In genomic region chr4:5451243-5451642, GRCh38 we compare ENCODE assay signal across 25 cellular contexts.
"Had no signal": no experiment of that assay in that cellular context is flagged by ENCODE, and none has a peak within 500 bp of the region (broad histone marks: within the 10 kb centered on the region; RNA-seq: fewer than 3 reads in every experiment).

No MANE protein-coding gene starts in this region.

- H3K27me3 ChIP-seq: hepatocyte, left lung, right lobe of liver, stomach, testis, thyroid gland, transverse colon, upper lobe of right lung had no signal

- H3K9me3 Mint-ChIP-seq: nephron; neural crest cell; stimulated activated naive B cell treated with anti-CD40 and anti-IgM and Interleukin-4, amounts not matched to agents 10 μg/mL and 1 μg/mL and 100 μg/mL, for 72 hours had no signal

- H2AFZ ChIP-seq: hepatocyte, parathyroid adenoma had no signal

- H3K36me3 ChIP-seq: left lung, lower lobe of right lung, right lobe of liver, stomach, thyroid gland, transverse colon, upper lobe of right lung had no signal

- H3K4me1 ChIP-seq: left lung, lower lobe of right lung, parathyroid adenoma, psoas muscle, right lobe of liver, stomach, testis, thyroid gland, transverse colon, upper lobe of right lung had no signal

- H3K27ac Mint-ChIP-seq: naive thymus-derived CD8-positive, alpha-beta T cell; nephron; stimulated activated naive B cell treated with anti-CD40 and anti-IgM and Interleukin-4, amounts not matched to agents 10 μg/mL and 1 μg/mL and 100 μg/mL, for 72 hours had no signal

- DNase-seq: kidney; left colon; left lung; lower lobe of right lung; mammary epithelial cell; mesenchymal stem cell; naive thymus-derived CD8-positive, alpha-beta T cell; nucleus accumbens; psoas muscle; stimulated activated CD4-positive, alpha-beta T cell treated with anti-CD3 and anti-CD28 coated beads, Interleukin-1b, Interleukin-23, amount 100 ng/mL, for 48 hours; stimulated activated CD4-positive, alpha-beta T cell treated with anti-CD3 and anti-CD28 coated beads, Interleukin-4, amount 100 ng/mL, for 1 hour; stimulated activated naive B cell treated with anti-CD40 and anti-IgM and Interleukin-4, amounts not matched to agents 10 μg/mL and 1 μg/mL and 100 μg/mL, for 72 hours; stimulated activated naive CD8-positive, alpha-beta T cell treated with anti-CD3 and anti-CD28 coated beads, Interleukin-15, Interleukin-2, amounts not matched to agents 100 U/mL and 50 U/mL, for 24 hours; stomach; testis; thyroid gland; transverse colon had no signal

- H3K79me2 ChIP-seq: hepatocyte, parathyroid adenoma had no signal

- H3K36me3 Mint-ChIP-seq: naive thymus-derived CD8-positive, alpha-beta T cell; stimulated activated naive B cell treated with anti-CD40 and anti-IgM and Interleukin-4, amounts not matched to agents 10 μg/mL and 1 μg/mL and 100 μg/mL, for 72 hours had no signal

- H3K4me3 Mint-ChIP-seq: naive thymus-derived CD8-positive, alpha-beta T cell; nephron; neural crest cell; stimulated activated naive B cell treated with anti-CD40 and anti-IgM and Interleukin-4, amounts not matched to agents 10 μg/mL and 1 μg/mL and 100 μg/mL, for 72 hours had no signal

- H3K27me3 Mint-ChIP-seq: stimulated activated naive B cell treated with anti-CD40 and anti-IgM and Interleukin-4, amounts not matched to agents 10 μg/mL and 1 μg/mL and 100 μg/mL, for 72 hours had no signal

- H3K9me3 ChIP-seq: left lung, lower lobe of right lung, psoas muscle, right lobe of liver, stomach, testis, thyroid gland, transverse colon, upper lobe of right lung had no signal

- H3K4me2 ChIP-seq: hepatocyte, smooth muscle cell had no signal

- FAIRE-seq: kidney, urothelium cell line had no signal

- H3K27ac ChIP-seq: hepatocyte, left lung, lower lobe of right lung, parathyroid adenoma, psoas muscle, right lobe of liver, stomach, testis, thyroid gland, transverse colon, upper lobe of right lung had no signal

- H3K4me1 Mint-ChIP-seq: naive thymus-derived CD8-positive, alpha-beta T cell; stimulated activated naive B cell treated with anti-CD40 and anti-IgM and Interleukin-4, amounts not matched to agents 10 μg/mL and 1 μg/mL and 100 μg/mL, for 72 hours had no signal

- ATAC-seq: left colon; left lung; lower lobe of right lung; naive thymus-derived CD8-positive, alpha-beta T cell; psoas muscle; right lobe of liver; stimulated activated naive B cell treated with anti-CD40 and anti-IgM and Interleukin-4, amounts not matched to agents 10 μg/mL and 1 μg/mL and 100 μg/mL, for 72 hours; stimulated activated naive CD8-positive, alpha-beta T cell treated with anti-CD3 and anti-CD28 coated beads, Interleukin-15, Interleukin-2, amounts not matched to agents 100 U/mL and 50 U/mL, for 24 hours; upper lobe of right lung had no signal

- H3K4me3 ChIP-seq: hepatocyte, left lung, lower lobe of right lung, psoas muscle, right lobe of liver, smooth muscle cell, stomach, testis, thyroid gland, transverse colon, upper lobe of right lung had no signal
